In genomic region chr5:111063709-111064322, GRCh38 we compare ENCODE assay signal across 8 cellular contexts. TPM values are rescaled to one million over a fixed set of nuclear protein-coding genes. Genes with fewer than 3 reads are reported as not detected.
A peak's percentile ranks its signal among the peaks of the same experiment; 100 is the strongest.
DNase-seq lines count a peak whose midpoint lies in the region; ATAC-seq and TF ChIP-seq lines count a peak whose summit lies in the region.

No MANE protein-coding gene starts in this region.

- H3K4me1 ChIP-seq in DND-41 (ENCODE audit: insufficient read depth, low read length) (no peaks in the 10 kb centered on the region), gastroesophageal sphincter (no peaks in the 10 kb centered on the region)

- no peak overlapping the region for H3K9ac ChIP-seq in DND-41 (ENCODE audit: low read depth, low read length)

- H3K9me3 Mint-ChIP-seq in activated naive CD4-positive, alpha-beta T cell treated with anti-CD3 and anti-CD28 coated beads for 36 hours: no peaks in the 10 kb centered on the region
- H3K9me3 Mint-ChIP-seq in activated CD4-positive, alpha-beta memory T cell treated with anti-CD3 and anti-CD28 coated beads for 36 hours: no peaks in the 10 kb centered on the region

- no peaks in the 10 kb centered on the region for H3K79me2 ChIP-seq in DND-41 (ENCODE audit: insufficient read depth, low read length)

- H3K27me3 Mint-ChIP-seq in activated naive CD4-positive, alpha-beta T cell treated with anti-CD3 and anti-CD28 coated beads for 36 hours (ENCODE audit: low read depth): peaks cover 31% of the 10 kb centered on the region
- peaks cover 23% of the 10 kb centered on the region for H3K27me3 Mint-ChIP-seq in activated CD4-positive, alpha-beta memory T cell treated with anti-CD3 and anti-CD28 coated beads for 36 hours

- intact Hi-C loops in activated naive CD4-positive, alpha-beta T cell treated with anti-CD3 and anti-CD28 coated beads for 36 hours (cut with micrococcal nuclease): loop anchor here (1.0 kb wide), 1 partner anchor 307 kb away; no protein-coding TSS in a partner anchor
- intact Hi-C loops in activated CD4-positive, alpha-beta memory T cell treated with anti-CD3 and anti-CD28 coated beads for 36 hours (cut with micrococcal nuclease): loop anchor here (2.0 kb wide), 1 partner anchor 307 kb away; no protein-coding TSS in a partner anchor

- no peak for TF ChIP-seq EP300 in gastroesophageal sphincter (IDR thresholded peaks at IDR 0.05)

- TF ChIP-seq POLR2A in gastroesophageal sphincter (IDR thresholded peaks at IDR 0.05): no peak

- no peak for DNase-seq in DND-41
- peak; percentile 66 for DNase-seq in NCI-H69 (lab: John Stamatoyannopoulos, UW)
- DNase-seq in NCI-H2196 treated with DMSO at 0.1 percent for 48 hours (lab: John Stamatoyannopoulos, UW; ENCODE audit: unreplicated experiment): no peak
- DNase-seq in activated naive CD4-positive, alpha-beta T cell treated with anti-CD3 and anti-CD28 coated beads for 36 hours: no peak
- no peak for DNase-seq in H7
- DNase-seq in activated CD4-positive, alpha-beta memory T cell treated with anti-CD3 and anti-CD28 coated beads for 36 hours: no peak

- no peak overlapping the region for H3K4me2 ChIP-seq in DND-41 (ENCODE audit: insufficient read depth, low read length)

- CTCF ChIA-PET in activated naive CD4-positive, alpha-beta T cell treated with anti-CD3 and anti-CD28 coated beads for 36 hours (lab: Charles Lee): no interaction called here
- CTCF ChIA-PET in activated CD4-positive, alpha-beta memory T cell treated with anti-CD3 and anti-CD28 coated beads for 36 hours (lab: Charles Lee): no interaction called here

- 21 to 41% methylated on average over 2 to 3 of the region's 3 CpGs for WGBS in gastroesophageal sphincter (ENCODE audit: low coverage in 1 of 2), 2 donors

- H4K20me1 ChIP-seq in DND-41 (ENCODE audit: insufficient read depth, low read length): no peaks in the 10 kb centered on the region

- H3K27ac ChIP-seq in DND-41 (ENCODE audit: low read length) (no peak overlapping the region), gastroesophageal sphincter (no peak overlapping the region)

- H3K36me3 Mint-ChIP-seq in activated naive CD4-positive, alpha-beta T cell treated with anti-CD3 and anti-CD28 coated beads for 36 hours (ENCODE audit: low read depth): no peaks in the 10 kb centered on the region
- H3K36me3 Mint-ChIP-seq in activated CD4-positive, alpha-beta memory T cell treated with anti-CD3 and anti-CD28 coated beads for 36 hours: peaks cover under 1% of the 10 kb centered on the region

- POLR2A ChIA-PET in activated CD4-positive, alpha-beta memory T cell treated with anti-CD3 and anti-CD28 coated beads for 36 hours (lab: Charles Lee): no interaction called here

- TF ChIP-seq CTCF in DND-41 (IDR thresholded peaks at IDR 0.05; ENCODE audit: borderline replicate concordance, extremely low read depth, low read length, poor library complexity, severe bottlenecking) (peak; percentile 51), gastroesophageal sphincter (IDR thresholded peaks at IDR 0.05) (peak; percentile 22 to 61 (median 47))

- no peaks in the 10 kb centered on the region for H3K4me1 Mint-ChIP-seq in activated naive CD4-positive, alpha-beta T cell treated with anti-CD3 and anti-CD28 coated beads for 36 hours (ENCODE audit: low read depth)
- H3K4me1 Mint-ChIP-seq in activated CD4-positive, alpha-beta memory T cell treated with anti-CD3 and anti-CD28 coated beads for 36 hours (ENCODE audit: low read depth): no peaks in the 10 kb centered on the region

- H3K4me3 Mint-ChIP-seq in activated naive CD4-positive, alpha-beta T cell treated with anti-CD3 and anti-CD28 coated beads for 36 hours: no peak overlapping the region
- H3K4me3 Mint-ChIP-seq in activated CD4-positive, alpha-beta memory T cell treated with anti-CD3 and anti-CD28 coated beads for 36 hours: no peak overlapping the region

- H3K36me3 ChIP-seq in DND-41 (ENCODE audit: insufficient read depth, low read length) (no peaks in the 10 kb centered on the region), gastroesophageal sphincter (no peaks in the 10 kb centered on the region), H7 (replicated peaks; ENCODE audit: control insufficient read depth, insufficient read depth, low read length) (no peaks in the 10 kb centered on the region)

- H2AFZ ChIP-seq in DND-41 (ENCODE audit: low read depth, low read length): no peak overlapping the region

- H3K4me3 ChIP-seq in DND-41 (ENCODE audit: low read depth in 1 of 2, low read length in 2 of 2) (no peak overlapping the region), gastroesophageal sphincter (no peak overlapping the region), H7 (ENCODE audit: insufficient read depth, low read depth, low read length) (no peak overlapping the region)

- H3K9me3 ChIP-seq in DND-41 (ENCODE audit: insufficient read depth, low read length, severe bottlenecking) (no peaks in the 10 kb centered on the region), gastroesophageal sphincter (peaks cover 0 to 5% (median 0%) of the 10 kb centered on the region in 3 donors)

- no peak overlapping the region for H3K27ac Mint-ChIP-seq in activated naive CD4-positive, alpha-beta T cell treated with anti-CD3 and anti-CD28 coated beads for 36 hours
- no peak overlapping the region for H3K27ac Mint-ChIP-seq in activated CD4-positive, alpha-beta memory T cell treated with anti-CD3 and anti-CD28 coated beads for 36 hours

- H3K27me3 ChIP-seq in DND-41 (ENCODE audit: insufficient read depth, low read length, poor library complexity) (peaks cover 8% of the 10 kb centered on the region), gastroesophageal sphincter (no peaks in the 10 kb centered on the region), H7 (ENCODE audit: control insufficient read depth, insufficient read depth, low read length) (peaks cover 7% of the 10 kb centered on the region)

- ATAC-seq in DND-41 (ENCODE audit: insufficient read depth, low read depth) (peak; percentile 49; the same call in 1 of the 3 replicates), GM21515 (IDR thresholded peaks at IDR 0.05; ENCODE audit: unreplicated experiment) (peak; percentile 72), gastroesophageal sphincter (no peak)

RNA-seq across cellular contexts. Expression of gene TSLP, which starts 7.7 kb away (rescaled TPM):
- total RNA-seq in gastroesophageal sphincter: 1 to 10 TPM in 3 of 4 donors, under 1 TPM in 1; 0.96 to 3.6 (median 1.7) TPM
- total RNA-seq in activated naive CD4-positive, alpha-beta T cell treated with anti-CD3 and anti-CD28 coated beads for 36 hours: under 1 TPM; 0.81 to 0.99 TPM
- total RNA-seq in H7 (2014; rRNA removed; shearing (Covaris generic)): 0.15 and 0.28 TPM in 2 replicates
- total RNA-seq in activated CD4-positive, alpha-beta memory T cell treated with anti-CD3 and anti-CD28 coated beads for 36 hours: under 1 TPM; 0.34 to 0.55 TPM

RNA-seq across cellular contexts. Expression of gene WDR36, which starts 28.3 kb away (rescaled TPM):
- total RNA-seq in gastroesophageal sphincter: 10 to 100 TPM; 18.7 to 30.7 (median 25.0) TPM
- 10 to 100 TPM; 34.1 to 40.3 TPM for total RNA-seq in activated naive CD4-positive, alpha-beta T cell treated with anti-CD3 and anti-CD28 coated beads for 36 hours
- total RNA-seq in H7 (2014; rRNA removed; shearing (Covaris generic)): 41.5 and 52.3 TPM in 2 replicates
- 10 to 100 TPM; 43.5 to 44.1 TPM for total RNA-seq in activated CD4-positive, alpha-beta memory T cell treated with anti-CD3 and anti-CD28 coated beads for 36 hours
